ENCODE assay signal across 26 cellular contexts in genomic region chr20:43185901-43186300, GRCh38. TPM values are rescaled to one million over a fixed set of nuclear protein-coding genes. Genes with fewer than 3 reads are reported as not detected.
"Had no signal": no experiment of that assay in that cellular context is flagged by ENCODE, and none has a peak within 500 bp of the region (broad histone marks: within the 10 kb centered on the region; RNA-seq: fewer than 3 reads in every experiment).

No MANE protein-coding gene starts in this region.

- H3K9me3 ChIP-seq: esophagus muscularis mucosa, gastrocnemius medialis, heart right ventricle had no signal

- H3K27ac ChIP-seq: brain microvascular endothelial cell, esophagus muscularis mucosa, foreskin keratinocyte, gastrocnemius medialis, heart right ventricle, WERI-Rb-1 had no signal

- DNase-seq: activated B cell treated with CpG ODN at 0.5 μM for 24 hours; activated CD4-positive, alpha-beta T cell treated with anti-CD3 and anti-CD28 coated beads for 48 hours; activated CD4-positive, alpha-beta T cell treated with anti-CD3 and anti-CD28 coated beads, Interleukin-2, amount 50 U/mL, for 1 hour; activated CD4-positive, alpha-beta T cell treated with anti-CD3 and anti-CD28 coated beads, Interleukin-2, amount 50 U/mL, for 48 hours; activated CD8-positive, alpha-beta memory T cell treated with anti-CD3 and anti-CD28 coated beads for 24 hours; activated CD8-positive, alpha-beta T cell treated with anti-CD3 and anti-CD28 coated beads for 36 hours; activated effector memory CD4-positive, alpha-beta T cell treated with Interleukin-2 at 50 U/mL for 16 hours; activated gamma-delta T cell treated with Interleukin-2 at 50 U/mL for 16 hours; activated naive CD4-positive, alpha-beta T cell treated with anti-CD3 and anti-CD28 coated beads, Interleukin-2, amount 50 U/mL, for 16 hours; activated naive CD4-positive, alpha-beta T cell treated with Interleukin-2 at 50 U/mL for 16 hours; activated T-cell treated with anti-CD3 and anti-CD28 coated beads, Interleukin-2, amount 50 U/mL, for 4 hours; amniotic stem cell; anterior cingulate cortex; brain microvascular endothelial cell; cortex of kidney; dermis blood vessel endothelial cell; effector CD4-positive, alpha-beta T cell; effector memory CD8-positive, alpha-beta T cell; erythroblast; foreskin keratinocyte; gastrocnemius medialis; heart right ventricle; T-helper 17 cell; T1000; WERI-Rb-1 had no signal

- H3K4me3 ChIP-seq: esophagus muscularis mucosa, gastrocnemius medialis, heart right ventricle had no signal

- H3K36me3 ChIP-seq: brain microvascular endothelial cell, esophagus muscularis mucosa, gastrocnemius medialis, heart right ventricle, WERI-Rb-1 had no signal

- H3K4me1 ChIP-seq: foreskin keratinocyte, gastrocnemius medialis had no signal

RNA-seq across cellular contexts. Expression of gene PTPRT, which starts 3.8 kb away (rescaled TPM):
- polyA plus RNA-seq: foreskin keratinocyte had no signal
